Comparison of ENCODE assay signal across 16 cellular contexts in genomic region chr1:31371560-31371959, GRCh38. TPM values are rescaled to one million over a fixed set of nuclear protein-coding genes. Genes with fewer than 3 reads are reported as not detected.
DNase-seq lines count a peak whose midpoint lies in the region; TF ChIP-seq lines count a peak whose summit lies in the region.
"Had no signal": no experiment of that assay in that cellular context is flagged by ENCODE, and none has a peak within 500 bp of the region (broad histone marks: within the 10 kb centered on the region; RNA-seq: fewer than 3 reads in every experiment).

No MANE protein-coding gene starts in this region.

- no peak for TF ChIP-seq POLR2A in esophagus muscularis mucosa (IDR thresholded peaks at IDR 0.05; ENCODE audit: low read depth)
- no peak for TF ChIP-seq POLR2A in tibial nerve (IDR thresholded peaks at IDR 0.05)

- peaks cover 26 to 74% (median 68%) of the 10 kb centered on the region in 4 donors for H3K4me1 ChIP-seq in esophagus muscularis mucosa
- peaks cover 0 to 48% (median 22%) of the 10 kb centered on the region in 4 donors for H3K4me1 ChIP-seq in tibial nerve
- peaks cover 0 to 19% of the 10 kb centered on the region in 2 experiments; a peak in 1 of 4 replicates for H3K4me1 ChIP-seq in SK-N-SH (ENCODE audit: control insufficient read depth in 1 of 2, insufficient read depth in 2 of 2, low read depth in 1 of 2, low read length in 1 of 2)

- H3K9me3 ChIP-seq in esophagus muscularis mucosa (no peaks in the 10 kb centered on the region), tibial nerve (no peaks in the 10 kb centered on the region), WERI-Rb-1 (ENCODE audit: severe bottlenecking) (no peaks in the 10 kb centered on the region), SK-N-SH (no peaks in the 10 kb centered on the region)
- H3K9me3 ChIP-seq: breast epithelium had no signal

- peaks cover 0 to 50% (median 13%) of the 10 kb centered on the region in 4 donors for H3K36me3 ChIP-seq in esophagus muscularis mucosa
- peaks cover 0 to 13% (median 0%) of the 10 kb centered on the region in 3 donors for H3K36me3 ChIP-seq in tibial nerve
- H3K36me3 ChIP-seq in WERI-Rb-1 = no peaks in the 10 kb centered on the region; the same call in none of the 2 replicates
- peaks cover 0 to 8% of the 10 kb centered on the region in 2 experiments for H3K36me3 ChIP-seq in SK-N-SH (replicated peaks in 1 of 2; ENCODE audit: control insufficient read depth in 1 of 2, insufficient read depth in 2 of 2, low read length in 1 of 2)
- H3K36me3 ChIP-seq: breast epithelium had no signal

- no peaks in the 10 kb centered on the region for H3K79me2 ChIP-seq in SK-N-SH (ENCODE audit: insufficient read depth)

- TF ChIP-seq EP300 in esophagus muscularis mucosa (IDR thresholded peaks at IDR 0.05) (no peak), tibial nerve (IDR thresholded peaks at IDR 0.05) (no peak), SK-N-SH (IDR thresholded peaks at IDR 0.05; ENCODE audit: borderline replicate concordance in 1 of 2, low read depth in 1 of 2, low read length in 1 of 2) (no peak)

- H3K27ac ChIP-seq in esophagus muscularis mucosa (replicated peaks in 1 of 4) (peak overlapping the region; percentile 85 to 90 (median 90)), tibial nerve (peak overlapping the region in 3 of 4 donors; percentile 1 to 83 (median 75)), WERI-Rb-1 (no peak overlapping the region), SK-N-SH (ENCODE audit: low read depth in 2 of 2, low read length in 1 of 2) (no peak overlapping the region)

- TF ChIP-seq CTCF in esophagus muscularis mucosa (IDR thresholded peaks at IDR 0.05) (no peak), tibial nerve (IDR thresholded peaks at IDR 0.05) (no peak), GM10248 (IDR thresholded peaks at IDR 0.05; ENCODE audit: control extremely low read depth, extremely low read depth, low read depth, missing control alignments) (no peak), WERI-Rb-1 (IDR thresholded peaks at IDR 0.05; ENCODE audit: low read depth, low read length) (no peak), SK-N-SH (IDR thresholded peaks at IDR 0.05) (no peak)

- no peaks in the 10 kb centered on the region for H3K9me2 ChIP-seq in SK-N-SH

- peaks cover 0 to 5% (median 0%) of the 10 kb centered on the region in 4 donors for H3K27me3 ChIP-seq in esophagus muscularis mucosa
- no peaks in the 10 kb centered on the region for H3K27me3 ChIP-seq in tibial nerve
- no peaks in the 10 kb centered on the region for H3K27me3 ChIP-seq in WERI-Rb-1 (ENCODE audit: insufficient read depth, low read depth, severe bottlenecking)
- H3K27me3 ChIP-seq in SK-N-SH (ENCODE audit: insufficient read depth) = no peaks in the 10 kb centered on the region
- H3K27me3 ChIP-seq: breast epithelium had no signal

- WGBS in esophagus muscularis mucosa = 55% methylated on average over 6 of the region's 6 CpGs
- 10 to 28% methylated on average over 6 of the region's 6 CpGs for WGBS in tibial nerve, 2 donors
- 90% methylated on average over 5 of the region's 6 CpGs for whole genome bisulfite sequencing in SK-N-SH (ENCODE audit: low lambda C conversion rate)

- no peak overlapping the region for H2AFZ ChIP-seq in SK-N-SH (ENCODE audit: low read depth)

- no peaks in the 10 kb centered on the region for H3F3A ChIP-seq in SK-N-SH (replicated peaks; ENCODE audit: insufficient read depth)

- POLR2A ChIA-PET in GM10248 (lab: Yijun Ruan, JAX) (interaction anchor here (0.6 kb wide), 1 partner anchor 90 kb away, joined by 3 read pairs; no protein-coding TSS in a partner anchor), SK-N-SH (lab: Yijun Ruan, JAX) (interaction anchor here (0.6 kb wide), 1 partner anchor 642 kb away, joined by 3 read pairs; the partner anchor contains the start of gene KHDRBS1)

- no peaks in the 10 kb centered on the region for H4K20me1 ChIP-seq in SK-N-SH (ENCODE audit: insufficient read depth)

- intact Hi-C loops in esophagus muscularis mucosa (cut with DNase I) = no loop called here

- CTCF ChIA-PET in GM10248 (lab: Yijun Ruan, JAX) (interaction anchor here (0.7 to 5.6 kb wide), 3 partner anchors 11 to 30 kb away, joined by 3 to 46 read pairs (median 3); no protein-coding TSS in a partner anchor), SK-N-SH (lab: Yijun Ruan, JAX) (interaction anchor here (1.6 to 12.3 kb wide), 3 partner anchors 23 to 188 kb away, joined by 5 to 88 read pairs (median 15); no protein-coding TSS in a partner anchor)

- no peak overlapping the region for H3K9ac ChIP-seq in SK-N-SH

- H3K4me2 ChIP-seq in SK-N-SH = no peak overlapping the region

- DNase-seq in SKM-1 treated with dmso at 0.1 percent for 144 hours (lab: John Stamatoyannopoulos, UW; ENCODE audit: unreplicated experiment) (peak; percentile 2), SKM-1 (lab: John Stamatoyannopoulos, UW; ENCODE audit: unreplicated experiment) (no peak), esophagus muscularis mucosa (ENCODE audit: extremely low spot score) (no peak), midbrain (lab: John Stamatoyannopoulos, UW) (peak; percentile 31), tibial nerve (ENCODE audit: low spot score in 2 of 2) (no peak), GM10248 (ENCODE audit: extremely low spot score) (no peak), WERI-Rb-1 (no peak), SK-N-SH (no peak)
- DNase-seq: 8988T; activated CD4-positive, alpha-beta T cell treated with anti-CD3 and anti-CD28 coated beads for 4 hours; NCI-H1436; NCI-H524 treated with DMSO at 0.1 percent for 48 hours; SHP77 treated with DMSO at 0.1 percent for 48 hours had no signal

- H3K4me3 ChIP-seq in esophagus muscularis mucosa (peak overlapping the region in 1 of 4 donors; percentile 57), tibial nerve (no peak overlapping the region), WERI-Rb-1 (ENCODE audit: low read depth, low read length) (no peak overlapping the region), SK-N-SH (ENCODE audit: low read depth in 2 of 2, low read length in 1 of 2) (no peak overlapping the region)

- TF ChIP-seq RAD21 in SK-N-SH (IDR thresholded peaks at IDR 0.05; ENCODE audit: low read length) = no peak

TF ChIP-seq in SK-N-SH, 30 proteins besides CTCF, POLR2A, EP300 and RAD21:
- TF ChIP-seq RXRA (IDR thresholded peaks at IDR 0.05; ENCODE audit: borderline replicate concordance, low read depth) (no peak), EZH2phosphoT487 (IDR thresholded peaks at IDR 0.05; ENCODE audit: borderline replicate concordance, low read depth) (no peak)

RNA-seq across cellular contexts. Expression of gene FABP3, which starts 1.3 kb away (rescaled TPM):
- total RNA-seq in esophagus muscularis mucosa (10 to 100 TPM; 14.6 to 38.6 (median 29.8) TPM), tibial nerve (1 to 10 TPM in 3 of 4 donors, under 1 TPM in 1; 0.98 to 8.1 (median 3.4) TPM)
- polyA plus RNA-seq in SK-N-SH (2012; rRNA removed) = 0.08 TPM in 1 of 2 replicates, not detected in the other
- polyA plus RNA-seq in SK-N-SH (2012; cell fraction: cytosol; rRNA removed) = 0.16 TPM in 1 of 2 replicates, not detected in the other
- polyA plus RNA-seq in SK-N-SH (2012; cell fraction: nucleus; rRNA removed) = not detected in 2 replicates
- total RNA-seq: activated T-helper 2 cell treated with anti-CD3 and anti-CD28 coated beads, Interferon-gamma antibody, Interleukin-2, Interleukin-4, amounts not matched to agents 10 μg/mL and 5 μg/mL and 100 μg/mL, durations not matched to agents 14 hours and 24 hours and 36 hours; H4 had no signal

RNA-seq across cellular contexts. Expression of gene SERINC2, which starts 41.5 kb away (rescaled TPM):
- total RNA-seq in esophagus muscularis mucosa (1 to 10 TPM; 1.7 to 4.0 (median 2.8) TPM), tibial nerve (1 to 10 TPM in 3 of 4 donors, under 1 TPM in 1; 0.42 to 4.3 (median 2.3) TPM)
- 15.5 and 22.2 TPM in 2 replicates for polyA plus RNA-seq in SK-N-SH (2012; rRNA removed)
- 8.3 and 16.9 TPM in 2 replicates for polyA plus RNA-seq in SK-N-SH (2012; cell fraction: cytosol; rRNA removed)
- polyA plus RNA-seq in SK-N-SH (2012; cell fraction: nucleus; rRNA removed) = 15.3 and 16.3 TPM in 2 replicates

Comparison
In these comparisons a context has a peak if more than half of its experiments do, and no peak if none do; other contexts are left out.
1. DNase-seq: peak in SKM-1 treated with dmso at 0.1 percent for 144 hours (single experiment) and midbrain (single experiment); none in SKM-1 (single experiment), esophagus muscularis mucosa (single experiment), tibial nerve (0 of 2), GM10248 (single experiment), WERI-Rb-1 (single experiment) and SK-N-SH (single experiment).
2. H3K27ac ChIP-seq: peak in esophagus muscularis mucosa (4 of 4) and tibial nerve (3 of 4); none in WERI-Rb-1 (single experiment) and SK-N-SH (0 of 2).